In the genomic region with DNA sequence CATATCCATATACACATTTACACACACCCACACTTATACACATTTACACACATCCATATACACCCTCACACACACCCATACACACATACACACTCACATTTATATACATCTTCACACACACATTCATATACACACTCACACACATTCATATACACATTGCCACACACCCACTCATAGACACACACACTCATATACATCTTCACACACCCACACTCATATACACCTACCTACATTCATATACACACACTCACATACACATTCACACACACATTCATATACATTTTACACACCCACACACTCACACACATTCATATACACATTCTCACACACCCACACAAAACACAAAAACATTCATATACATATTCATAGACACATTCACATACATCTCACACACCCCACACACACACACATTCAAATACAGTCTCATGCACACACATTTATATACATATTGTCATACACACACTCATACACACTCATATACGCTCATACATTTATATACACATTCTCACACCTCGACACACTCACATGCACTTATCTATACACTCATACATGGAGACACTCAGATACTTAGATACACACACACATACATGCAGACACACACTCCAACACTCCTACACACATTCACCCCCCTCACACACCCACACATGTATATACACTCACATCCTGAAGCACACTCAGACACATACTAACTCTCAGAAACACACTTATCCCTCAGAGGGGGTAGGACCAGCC, we compare ENCODE assay signal across 2 cellular contexts.
TF ChIP-seq lines count a peak whose summit lies in the region.

No MANE protein-coding gene starts in this region.

TF ChIP-seq in HepG2, 621 proteins besides CTCF, POLR2A, EP300 and RAD21 (continues in another document):
- TF ChIP-seq, protein P1, sequence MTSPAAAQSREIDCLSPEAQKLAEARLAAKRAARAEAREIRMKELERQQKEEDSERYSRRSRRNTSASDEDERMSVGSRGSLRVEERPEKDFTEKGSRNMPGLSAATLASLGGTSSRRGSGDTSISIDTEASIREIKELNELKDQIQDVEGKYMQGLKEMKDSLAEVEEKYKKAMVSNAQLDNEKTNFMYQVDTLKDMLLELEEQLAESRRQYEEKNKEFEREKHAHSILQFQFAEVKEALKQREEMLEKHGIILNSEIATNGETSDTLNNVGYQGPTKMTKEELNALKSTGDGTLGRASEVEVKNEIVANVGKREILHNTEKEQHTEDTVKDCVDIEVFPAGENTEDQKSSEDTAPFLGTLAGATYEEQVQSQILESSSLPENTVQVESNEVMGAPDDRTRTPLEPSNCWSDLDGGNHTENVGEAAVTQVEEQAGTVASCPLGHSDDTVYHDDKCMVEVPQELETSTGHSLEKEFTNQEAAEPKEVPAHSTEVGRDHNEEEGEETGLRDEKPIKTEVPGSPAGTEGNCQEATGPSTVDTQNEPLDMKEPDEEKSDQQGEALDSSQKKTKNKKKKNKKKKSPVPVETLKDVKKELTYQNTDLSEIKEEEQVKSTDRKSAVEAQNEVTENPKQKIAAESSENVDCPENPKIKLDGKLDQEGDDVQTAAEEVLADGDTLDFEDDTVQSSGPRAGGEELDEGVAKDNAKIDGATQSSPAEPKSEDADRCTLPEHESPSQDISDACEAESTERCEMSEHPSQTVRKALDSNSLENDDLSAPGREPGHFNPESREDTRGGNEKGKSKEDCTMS (CRISPR knock-in tag; conservative IDR thresholded peaks at IDR 0.05) = no peak
- TF ChIP-seq SRSF9 (IDR thresholded peaks at IDR 0.05; ENCODE audit: borderline replicate concordance, insufficient read depth, low read depth, low read length, poor library complexity, severe bottlenecking) (no peak), HNRNPUL1 (IDR thresholded peaks at IDR 0.05; ENCODE audit: low read depth, low read length) (no peak), STAT5B (CRISPR knock-in tag; IDR thresholded peaks at IDR 0.05) (no peak), SKI (IDR thresholded peaks at IDR 0.05; ENCODE audit: partially characterized antibody) (no peak), HNF1A (IDR thresholded peaks at IDR 0.05; ENCODE audit: low read depth) (no peak), HNF1A (CRISPR knock-in tag; IDR thresholded peaks at IDR 0.05; ENCODE audit: borderline replicate concordance) (no peak), FOXJ3 (CRISPR knock-in tag; IDR thresholded peaks at IDR 0.05; ENCODE audit: borderline replicate concordance) (no peak), ZNF337 (CRISPR knock-in tag; IDR thresholded peaks at IDR 0.05; ENCODE audit: borderline replicate concordance, low read depth) (no peak), IKZF1 (IDR thresholded peaks at IDR 0.05) (0 out of 2 replicates have a peak, but pooled peaks have one; percentile 58), RAD51 (IDR thresholded peaks at IDR 0.05; ENCODE audit: borderline replicate concordance) (0 out of 2 replicates have a peak, but pooled peaks have one; percentile 14)
- TF ChIP-seq, protein P2, sequence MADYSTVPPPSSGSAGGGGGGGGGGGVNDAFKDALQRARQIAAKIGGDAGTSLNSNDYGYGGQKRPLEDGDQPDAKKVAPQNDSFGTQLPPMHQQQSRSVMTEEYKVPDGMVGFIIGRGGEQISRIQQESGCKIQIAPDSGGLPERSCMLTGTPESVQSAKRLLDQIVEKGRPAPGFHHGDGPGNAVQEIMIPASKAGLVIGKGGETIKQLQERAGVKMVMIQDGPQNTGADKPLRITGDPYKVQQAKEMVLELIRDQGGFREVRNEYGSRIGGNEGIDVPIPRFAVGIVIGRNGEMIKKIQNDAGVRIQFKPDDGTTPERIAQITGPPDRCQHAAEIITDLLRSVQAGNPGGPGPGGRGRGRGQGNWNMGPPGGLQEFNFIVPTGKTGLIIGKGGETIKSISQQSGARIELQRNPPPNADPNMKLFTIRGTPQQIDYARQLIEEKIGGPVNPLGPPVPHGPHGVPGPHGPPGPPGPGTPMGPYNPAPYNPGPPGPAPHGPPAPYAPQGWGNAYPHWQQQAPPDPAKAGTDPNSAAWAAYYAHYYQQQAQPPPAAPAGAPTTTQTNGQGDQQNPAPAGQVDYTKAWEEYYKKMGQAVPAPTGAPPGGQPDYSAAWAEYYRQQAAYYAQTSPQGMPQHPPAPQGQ (CRISPR knock-in tag; IDR thresholded peaks at IDR 0.05; ENCODE audit: borderline replicate concordance) = no peak

TF ChIP-seq in H1, 55 proteins besides CTCF, POLR2A, EP300 and RAD21:
- TF ChIP-seq POU5F1 (IDR thresholded peaks at IDR 0.05; ENCODE audit: low read depth, low read length) = no peak
- TF ChIP-seq POLR2AphosphoS5 (IDR thresholded peaks at IDR 0.05; ENCODE audit: low read depth, low read length) = no peak
- TF ChIP-seq TAF7 (optimal IDR thresholded peaks at IDR 0.05; ENCODE audit: borderline replicate concordance, low read depth, low read length) = no peak
- no peak for TF ChIP-seq ATF2 (IDR thresholded peaks at IDR 0.05; ENCODE audit: low read length)
- no peak for TF ChIP-seq ZNF274 (IDR thresholded peaks at IDR 0.05; ENCODE audit: borderline replicate concordance, extremely low read depth, low read length)
- no peak for TF ChIP-seq SIN3A (conservative IDR thresholded peaks at IDR 0.05 in 1 of 2, IDR thresholded peaks at IDR 0.05 in 1 of 2; ENCODE audit: low read depth in 1 of 2, low read length in 2 of 2)
- TF ChIP-seq CREB1 (IDR thresholded peaks at IDR 0.05) = no peak
- TF ChIP-seq CEBPB (IDR thresholded peaks at IDR 0.05; ENCODE audit: low read depth, low read length) = no peak
- TF ChIP-seq, protein P3, sequence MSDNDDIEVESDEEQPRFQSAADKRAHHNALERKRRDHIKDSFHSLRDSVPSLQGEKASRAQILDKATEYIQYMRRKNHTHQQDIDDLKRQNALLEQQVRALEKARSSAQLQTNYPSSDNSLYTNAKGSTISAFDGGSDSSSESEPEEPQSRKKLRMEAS (IDR thresholded peaks at IDR 0.05) = no peak
- no peak for TF ChIP-seq ASH2L (IDR thresholded peaks at IDR 0.05; ENCODE audit: low read length)
- no peak for TF ChIP-seq HDAC6 (IDR thresholded peaks at IDR 0.05; ENCODE audit: low read depth, low read length)
- no peak for TF ChIP-seq KDM4A (IDR thresholded peaks at IDR 0.05; ENCODE audit: low read depth, low read length, severe bottlenecking)
